ENCODE assay signal across 17 cellular contexts in the genomic region with DNA sequence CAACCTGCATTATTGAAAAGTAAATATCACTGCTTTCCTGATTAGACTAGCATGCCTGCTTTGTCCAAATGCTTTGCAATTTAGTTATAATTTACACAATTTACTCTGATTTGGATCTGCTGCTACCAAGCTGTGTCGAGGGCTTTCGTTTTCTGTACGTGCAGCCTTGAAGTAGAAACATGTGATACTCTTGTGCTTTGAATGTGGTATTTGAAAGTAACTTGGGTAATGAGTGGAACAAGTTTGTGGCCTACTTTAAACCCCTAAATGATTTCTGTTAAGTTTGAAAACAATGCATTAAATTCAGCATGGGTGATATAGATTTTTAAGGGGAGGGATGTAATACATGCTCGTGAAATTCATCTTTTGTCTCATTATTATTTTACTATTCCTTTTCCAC.
A peak's percentile ranks its signal among the peaks of the same experiment; 100 is the strongest.
DNase-seq lines count a peak whose midpoint lies in the region; ATAC-seq and TF ChIP-seq lines count a peak whose summit lies in the region.
"Had no signal": no experiment of that assay in that cellular context is flagged by ENCODE, and none has a peak within 500 bp of the region (broad histone marks: within the 10 kb centered on the region; RNA-seq: fewer than 3 reads in every experiment).

No MANE protein-coding gene starts in this region.

- H3K4me3 ChIP-seq in PC-9 (no peak overlapping the region), thyroid gland (replicated peaks in 1 of 3) (no peak overlapping the region), adrenal gland (no peak overlapping the region)
- H3K4me3 ChIP-seq: BLaER1, body of pancreas, dorsolateral prefrontal cortex, pancreas, smooth muscle cell had no signal

- H2AFZ ChIP-seq in PC-9 = no peak overlapping the region

- no peaks in the 10 kb centered on the region for H3F3A ChIP-seq in PC-9 (ENCODE audit: insufficient read depth, low read depth)

- no peaks in the 10 kb centered on the region for H4K20me1 ChIP-seq in PC-9 (ENCODE audit: insufficient read depth)
- H4K20me1 ChIP-seq: BLaER1 had no signal

- no peaks in the 10 kb centered on the region for H3K4me1 ChIP-seq in PC-9 (replicated peaks; ENCODE audit: insufficient read depth)
- H3K4me1 ChIP-seq in thyroid gland = peaks cover 4 to 5% of the 10 kb centered on the region in 2 donors
- no peaks in the 10 kb centered on the region for H3K4me1 ChIP-seq in adrenal gland (replicated peaks in 1 of 2)
- H3K4me1 ChIP-seq: BLaER1, body of pancreas, pancreas had no signal

- H3K9me2 ChIP-seq in PC-9 (ENCODE audit: insufficient read depth) = no peaks in the 10 kb centered on the region

- no TSS peak for BruUV-seq in PC-9 (replicated peaks; lab: Mats Ljungman, UMichigan)

- CTCF ChIA-PET in PC-9 (lab: Charles Lee) = no interaction called here

- 37 to 41% methylated on average over 4 of the region's 4 CpGs for WGBS in thyroid gland, 2 donors
- WGBS in adrenal gland, 4 donors = 43 to 71% (median 58%) methylated on average over 4 of the region's 4 CpGs

- ATAC-seq in GM19463 (IDR thresholded peaks at IDR 0.05; ENCODE audit: unreplicated experiment) = peak; percentile 68
- ATAC-seq in HG03060 (IDR thresholded peaks at IDR 0.05; ENCODE audit: low read depth, unreplicated experiment) = peak; percentile 79
- ATAC-seq: body of pancreas, pancreas had no signal

- TF ChIP-seq CTCF in PC-9 (conservative IDR thresholded peaks at IDR 0.05) = no peak
- no peak for TF ChIP-seq CTCF in thyroid gland (IDR thresholded peaks at IDR 0.05)
- TF ChIP-seq CTCF in GM13976 (IDR thresholded peaks at IDR 0.05; ENCODE audit: borderline replicate concordance, control extremely low read depth, extremely low read depth, insufficient read depth, missing control alignments) = no peak
- no peak for TF ChIP-seq CTCF in adrenal gland (IDR thresholded peaks at IDR 0.05)

- intact Hi-C loops in PC-9 (cut with micrococcal nuclease; ENCODE audit: unreplicated experiment) (no loop called here), thyroid gland (cut with DNase I) (no loop called here), adrenal gland (cut with DNase I) (no loop called here)

- H3K79me2 ChIP-seq in PC-9 (ENCODE audit: low read depth) = no peaks in the 10 kb centered on the region

- no peaks in the 10 kb centered on the region for H3K27me3 ChIP-seq in PC-9 (ENCODE audit: insufficient read depth, low read depth)
- no peaks in the 10 kb centered on the region for H3K27me3 ChIP-seq in thyroid gland
- no peaks in the 10 kb centered on the region for H3K27me3 ChIP-seq in adrenal gland
- H3K27me3 ChIP-seq: BLaER1, body of pancreas, dorsolateral prefrontal cortex, pancreas had no signal

- no peaks in the 10 kb centered on the region for H3K9me3 ChIP-seq in PC-9 (ENCODE audit: insufficient read depth, low read depth)
- H3K9me3 ChIP-seq in thyroid gland = no peaks in the 10 kb centered on the region
- H3K9me3 ChIP-seq in adrenal gland (replicated peaks in 1 of 3) = no peaks in the 10 kb centered on the region
- H3K9me3 ChIP-seq: BLaER1, body of pancreas, pancreas had no signal

- no peak for DNase-seq in PC-9
- DNase-seq in thyroid gland = peak; percentile 21 to 27
- DNase-seq in GM13976 (ENCODE audit: low spot score) = no peak
- DNase-seq in adrenal gland = no peak
- no peak for DNase-seq in SIG-M5 treated with dmso at 0.1 percent for 504 hours (lab: John Stamatoyannopoulos, UW; ENCODE audit: unreplicated experiment)
- DNase-seq: activated naive CD4-positive, alpha-beta T cell treated with anti-CD3 and anti-CD28 coated beads for 36 hours; body of pancreas; DMS153; dorsolateral prefrontal cortex; NCI-H1930; NCI-H774; pancreas; stimulated activated naive CD4-positive, alpha-beta T cell treated with Interleukin-2 at 50 U/mL for 16 hours had no signal

- H3K36me3 ChIP-seq in PC-9 (ENCODE audit: low read depth) (no peaks in the 10 kb centered on the region), thyroid gland (no peaks in the 10 kb centered on the region), adrenal gland (replicated peaks in 1 of 2) (no peaks in the 10 kb centered on the region)
- H3K36me3 ChIP-seq: BLaER1, pancreas had no signal

- TF ChIP-seq POLR2A in thyroid gland (IDR thresholded peaks at IDR 0.05) (no peak), adrenal gland (IDR thresholded peaks at IDR 0.05) (no peak)

- H3K27ac ChIP-seq in PC-9 = no peak overlapping the region
- H3K27ac ChIP-seq in thyroid gland = peak overlapping the region; percentile 9 to 55 (median 15)
- H3K27ac ChIP-seq in adrenal gland = no peak overlapping the region
- H3K27ac ChIP-seq: BLaER1, body of pancreas, dorsolateral prefrontal cortex, pancreas had no signal

- 0 out of 2 replicates have a peak overlapping the region, but pooled peaks have one; percentile 26 for H3K4me2 ChIP-seq in PC-9
- H3K4me2 ChIP-seq: BLaER1, smooth muscle cell had no signal

- in situ Hi-C loops in GM13976 (cut with MboI; ENCODE audit: low sequenced_read_pairs, unreplicated experiment) = no loop called here

- POLR2A ChIA-PET in PC-9 (lab: Charles Lee; ENCODE audit: unreplicated experiment) = no interaction called here

Comparison
In these comparisons a context has a peak if more than half of its experiments do, and no peak if none do; other contexts are left out.
1. DNase-seq: peak in thyroid gland (2 of 2); none in PC-9 (0 of 2), GM13976 (single experiment), adrenal gland (0 of 7) and SIG-M5 treated with dmso at 0.1 percent for 504 hours (single experiment).
2. H3K27ac ChIP-seq: peak in thyroid gland (3 of 3); none in PC-9 (single experiment) and adrenal gland (0 of 5).